In genomic region chr2:70560040-70560439, GRCh38 we compare ENCODE assay signal across 28 cellular contexts. TPM values are rescaled to one million over a fixed set of nuclear protein-coding genes. Genes with fewer than 3 reads are reported as not detected.
DNase-seq lines count a peak whose midpoint lies in the region; ATAC-seq, FAIRE-seq and TF ChIP-seq lines count a peak whose summit lies in the region.
"Had no signal": no experiment of that assay in that cellular context is flagged by ENCODE, and none has a peak within 500 bp of the region (broad histone marks: within the 10 kb centered on the region; RNA-seq: fewer than 3 reads in every experiment).

No MANE protein-coding gene starts in this region.

- peak; percentile 36 for FAIRE-seq in HTR-8/SVneo (lab: Jason Lieb, UNC)
- FAIRE-seq: A549, D721Med, GM12878, GM19239, H1 had no signal

- no TSS peak for BruUV-seq in MCF 10A (replicated peaks; lab: Mats Ljungman, UMichigan)
- no TSS peak for BruUV-seq in mammary epithelial cell (replicated peaks; lab: Mats Ljungman, UMichigan)

- no peak overlapping the region for H3K27ac Mint-ChIP-seq in MCF 10A (ENCODE audit: low read depth, unreplicated experiment)
- H3K27ac Mint-ChIP-seq: CD14-positive monocyte; CD4-positive, alpha-beta T cell had no signal

- 98% methylated on average over 2 of the region's 2 CpGs for WGBS in mammary epithelial cell (ENCODE audit: low coverage, missing lambda C conversion rate)

- peaks cover 11% of the 10 kb centered on the region for H3K4me1 Mint-ChIP-seq in MCF 10A (ENCODE audit: insufficient read depth, unreplicated experiment)
- H3K4me1 Mint-ChIP-seq: CD14-positive monocyte had no signal

- no peak overlapping the region for H3K4me3 ChIP-seq in mammary epithelial cell (replicated peaks in 1 of 3; ENCODE audit: insufficient read depth in 1 of 3, low read depth in 2 of 3, low read length in 3 of 3)
- no peak overlapping the region for H3K4me3 ChIP-seq in RWPE2 (ENCODE audit: severe bottlenecking)
- H3K4me3 ChIP-seq: A549; BLaER1 treated with 17β-estradiol and CSF1 and Interleukin-3, amounts not matched to agents 10 nM and 100 nM; GM12878; GM23248 had no signal

- H3K36me3 Mint-ChIP-seq in MCF 10A (ENCODE audit: insufficient read depth, unreplicated experiment), result peaks cover 6% of the 10 kb centered on the region
- H3K36me3 Mint-ChIP-seq: CD14-positive monocyte had no signal

- ATAC-seq in RWPE2 (ENCODE audit: low read depth), result no peak
- ATAC-seq: A549, GM12878 had no signal

- no peaks in the 10 kb centered on the region for H3K9me3 Mint-ChIP-seq in MCF 10A (ENCODE audit: unreplicated experiment)
- H3K9me3 Mint-ChIP-seq: CD4-positive, alpha-beta T cell had no signal

- no peak for TF ChIP-seq CTCF in MCF 10A (IDR thresholded peaks at IDR 0.05; ENCODE audit: unreplicated experiment)
- no peak for TF ChIP-seq CTCF in mammary epithelial cell (conservative IDR thresholded peaks at IDR 0.05 in 1 of 2, IDR thresholded peaks at IDR 0.05 in 1 of 2; ENCODE audit: extremely low read depth in 1 of 2, insufficient read depth in 1 of 2, low read depth in 1 of 2, low read length in 2 of 2)
- no peak for TF ChIP-seq CTCF in RWPE2 (IDR thresholded peaks at IDR 0.05; ENCODE audit: poor library complexity, severe bottlenecking)

- CTCF ChIA-PET in MCF 10A (lab: Yijun Ruan, JAX), result interaction anchor here (1.4 to 11.6 kb wide), 2 partner anchors 57 to 219 kb away, joined by 5 to 90 read pairs; no protein-coding TSS in a partner anchor
- CTCF ChIA-PET in mammary epithelial cell (lab: Charles Lee; ENCODE audit: low non-redundant PET), result no interaction called here

- H4K20me1 ChIP-seq in mammary epithelial cell (ENCODE audit: insufficient read depth, low read length), result no peaks in the 10 kb centered on the region
- H4K20me1 ChIP-seq: BLaER1 treated with 17β-estradiol and CSF1 and Interleukin-3, amounts not matched to agents 10 nM and 100 nM had no signal

- H3K9me3 ChIP-seq in mammary epithelial cell (replicated peaks; ENCODE audit: insufficient read depth, low read length) (no peaks in the 10 kb centered on the region), RWPE2 (ENCODE audit: severe bottlenecking) (no peaks in the 10 kb centered on the region)
- H3K9me3 ChIP-seq: A549, BE2C had no signal

- DNase-seq in NCI-H2107 treated with DMSO at 0.1 percent for 48 hours (lab: John Stamatoyannopoulos, UW; ENCODE audit: unreplicated experiment) (peak; percentile 14), NCI-H2107 (lab: John Stamatoyannopoulos, UW) (no peak), MCF 10A (ENCODE audit: unreplicated experiment) (peak; percentile 41), mammary epithelial cell (no peak), HTR-8/SVneo (ENCODE audit: insufficient read length, low spot score) (no peak), RWPE2 (ENCODE audit: low spot score) (no peak), SW480 (ENCODE audit: low spot score) (no peak), kidney tubule cell (ENCODE audit: low spot score) (no peak)
- DNase-seq: 8988T; ACHN; AML-193; BE2C; CD4-positive, alpha-beta T cell; CD8-positive, alpha-beta memory T cell; DMS 273 treated with DMSO at 0.1 percent for 48 hours; DMS79; EL; GDM1; GM23248; H7; HCEC 1CT had no signal

- H3K4me2 ChIP-seq in mammary epithelial cell (ENCODE audit: insufficient read depth, low read depth, low read length), result no peak overlapping the region
- H3K4me2 ChIP-seq: A549; BLaER1 treated with 17β-estradiol and CSF1 and Interleukin-3, amounts not matched to agents 10 nM and 100 nM had no signal

- dilution Hi-C loops in mammary epithelial cell (cut with HindIII; ENCODE audit: low sequenced_read_pairs), result no loop called here

- H3K27me3 Mint-ChIP-seq in MCF 10A (ENCODE audit: insufficient read depth, unreplicated experiment), result no peaks in the 10 kb centered on the region

- H3K4me1 ChIP-seq in mammary epithelial cell (ENCODE audit: insufficient read depth, low read length), result peaks cover 10% of the 10 kb centered on the region
- peaks cover 19% of the 10 kb centered on the region for H3K4me1 ChIP-seq in RWPE2 (ENCODE audit: insufficient read depth, poor library complexity, severe bottlenecking)
- H3K4me1 ChIP-seq: A549, BE2C had no signal

- H3K36me3 ChIP-seq in mammary epithelial cell (ENCODE audit: insufficient read depth, low read length), result no peaks in the 10 kb centered on the region
- no peaks in the 10 kb centered on the region for H3K36me3 ChIP-seq in RWPE2 (ENCODE audit: low read depth)
- H3K36me3 ChIP-seq: BE2C; BLaER1 treated with 17β-estradiol and CSF1 and Interleukin-3, amounts not matched to agents 10 nM and 100 nM had no signal

- POLR2A ChIA-PET in MCF 10A (lab: Yijun Ruan, JAX), result interaction anchor here (2.3 kb wide), 1 partner anchor 10 kb away, joined by 10 read pairs; no protein-coding TSS in a partner anchor

- H2AFZ ChIP-seq in mammary epithelial cell (ENCODE audit: low read depth, low read length), result no peak overlapping the region
- H2AFZ ChIP-seq: GM23248 had no signal

- intact Hi-C loops in MCF 10A (cut with micrococcal nuclease) (no loop called here), mammary epithelial cell (cut with micrococcal nuclease) (no loop called here)

- H3K9ac ChIP-seq in mammary epithelial cell (ENCODE audit: insufficient read depth, low read length), result no peak overlapping the region
- H3K9ac ChIP-seq: BLaER1 treated with 17β-estradiol and CSF1 and Interleukin-3, amounts not matched to agents 10 nM and 100 nM; GM23248 had no signal

- H3K27me3 ChIP-seq in mammary epithelial cell (ENCODE audit: insufficient read depth, low read length), result no peaks in the 10 kb centered on the region
- H3K27me3 ChIP-seq in RWPE2 (ENCODE audit: insufficient read depth, poor library complexity, severe bottlenecking), result no peaks in the 10 kb centered on the region

- no peak overlapping the region for H3K4me3 Mint-ChIP-seq in MCF 10A (ENCODE audit: unreplicated experiment)
- H3K4me3 Mint-ChIP-seq: CD14-positive monocyte; CD4-positive, alpha-beta T cell; CD8-positive, alpha-beta memory T cell had no signal

- H3K27ac ChIP-seq in mammary epithelial cell (ENCODE audit: insufficient read depth, low read depth, low read length), result no peak overlapping the region
- peak overlapping the region; percentile 29 for H3K27ac ChIP-seq in RWPE2 (ENCODE audit: poor library complexity, severe bottlenecking)
- H3K27ac ChIP-seq: A549; BLaER1 treated with 17β-estradiol and CSF1 and Interleukin-3, amounts not matched to agents 10 nM and 100 nM; GM23248 had no signal

- peaks cover 4% of the 10 kb centered on the region for H3K79me2 ChIP-seq in mammary epithelial cell (ENCODE audit: insufficient read depth, low read length)

- in situ Hi-C loops in mammary epithelial cell (cut with MboI; ENCODE audit: low sequenced_read_pairs in 2 of 2), result no loop called here

RNA-seq across cellular contexts. Expression of gene TGFA, which starts 6.4 kb away (rescaled TPM):
- total RNA-seq in MCF 10A (2022), result 17.9 and 22.5 TPM in 2 replicates
- 100 to 1,000 TPM in 1 of 2 donors, 10 to 100 TPM in 1; 59.2 to 126 TPM for total RNA-seq in mammary epithelial cell
- 82.0 TPM for polyA plus RNA-seq in mammary epithelial cell
- 88.0 TPM for polyA minus RNA-seq in mammary epithelial cell

Comparison
In these comparisons a context has a peak if more than half of its experiments do, and no peak if none do; other contexts are left out.
1. DNase-seq: peak in NCI-H2107 treated with DMSO at 0.1 percent for 48 hours (single experiment) and MCF 10A (single experiment); none in NCI-H2107 (single experiment), mammary epithelial cell (single experiment), HTR-8/SVneo (single experiment), RWPE2 (single experiment), SW480 (single experiment) and kidney tubule cell (single experiment).